Comparison of ENCODE assay signal across 13 cellular contexts in the genomic region with DNA sequence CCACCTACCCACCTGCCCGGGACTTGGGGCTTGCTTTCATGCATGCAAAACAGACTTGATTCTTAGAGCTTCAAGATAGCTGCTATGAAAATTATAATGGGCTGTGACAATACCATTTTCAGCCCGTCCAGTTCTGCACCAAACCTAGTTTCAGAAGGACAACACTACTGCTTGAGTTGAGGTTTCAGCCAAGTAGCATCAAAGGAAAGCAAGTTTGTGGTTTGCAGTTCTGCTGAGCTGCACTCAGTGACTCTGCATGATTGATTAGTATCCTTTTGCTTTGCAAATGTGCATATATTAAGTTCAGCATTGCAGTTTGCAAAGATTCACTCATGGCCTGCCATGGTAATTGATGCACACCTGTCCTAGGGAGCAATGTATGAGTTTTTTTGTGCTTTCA.
DNase-seq lines count a peak whose midpoint lies in the region; ATAC-seq and TF ChIP-seq lines count a peak whose summit lies in the region.
"Had no signal": no experiment of that assay in that cellular context is flagged by ENCODE, and none has a peak within 500 bp of the region (broad histone marks: within the 10 kb centered on the region; RNA-seq: fewer than 3 reads in every experiment).

No MANE protein-coding gene starts in this region.

- DNase-seq in GM10266 (ENCODE audit: extremely low spot score) (peak; percentile 7), KG1 (lab: John Stamatoyannopoulos, UW) (no peak), globus pallidus (ENCODE audit: low spot score) (no peak)
- no peak for DNase-seq in stimulated activated naive CD8-positive, alpha-beta T cell treated with anti-CD3 and anti-CD28 coated beads, Interleukin-15, amount 100 ng/mL, for 72 hours
- no peak for DNase-seq in stimulated activated CD4-positive, alpha-beta T cell treated with anti-CD3 and anti-CD28 coated beads, Interleukin-4, amount 100 ng/mL, for 24 hours
- DNase-seq: activated CD4-positive, alpha-beta T cell treated with anti-CD3 and anti-CD28 coated beads, Interleukin-2, amount 50 U/mL, for 48 hours; aorta; kidney; NCI-H2029 treated with DMSO at 0.1 percent for 48 hours; nucleus accumbens had no signal

- no peaks in the 10 kb centered on the region for H3K9me3 Mint-ChIP-seq in stimulated activated naive CD8-positive, alpha-beta T cell treated with anti-CD3 and anti-CD28 coated beads, Interleukin-15, amount 100 ng/mL, for 72 hours

- no peak for TF ChIP-seq CTCF in GM10266 (IDR thresholded peaks at IDR 0.05; ENCODE audit: control insufficient read depth, insufficient read depth, low read depth, missing control alignments)

- no peak overlapping the region for H3K4me3 Mint-ChIP-seq in stimulated activated naive CD8-positive, alpha-beta T cell treated with anti-CD3 and anti-CD28 coated beads, Interleukin-15, amount 100 ng/mL, for 72 hours

- peaks cover 6% of the 10 kb centered on the region for H3K4me1 Mint-ChIP-seq in stimulated activated naive CD8-positive, alpha-beta T cell treated with anti-CD3 and anti-CD28 coated beads, Interleukin-15, amount 100 ng/mL, for 72 hours

- H3K27me3 Mint-ChIP-seq in stimulated activated naive CD8-positive, alpha-beta T cell treated with anti-CD3 and anti-CD28 coated beads, Interleukin-15, amount 100 ng/mL, for 72 hours, result no peaks in the 10 kb centered on the region

- no peak overlapping the region for H3K27ac Mint-ChIP-seq in stimulated activated naive CD8-positive, alpha-beta T cell treated with anti-CD3 and anti-CD28 coated beads, Interleukin-15, amount 100 ng/mL, for 72 hours

- ATAC-seq in GM19372 (IDR thresholded peaks at IDR 0.05; ENCODE audit: low read depth, unreplicated experiment) (peak; percentile 92), HG02852 (IDR thresholded peaks at IDR 0.05; ENCODE audit: unreplicated experiment) (peak; percentile 97), HG03565 (IDR thresholded peaks at IDR 0.05; ENCODE audit: unreplicated experiment) (peak; percentile 98)
- no peak for ATAC-seq in stimulated activated naive CD8-positive, alpha-beta T cell treated with anti-CD3 and anti-CD28 coated beads, Interleukin-15, amount 100 ng/mL, for 72 hours
